In the genomic region with DNA sequence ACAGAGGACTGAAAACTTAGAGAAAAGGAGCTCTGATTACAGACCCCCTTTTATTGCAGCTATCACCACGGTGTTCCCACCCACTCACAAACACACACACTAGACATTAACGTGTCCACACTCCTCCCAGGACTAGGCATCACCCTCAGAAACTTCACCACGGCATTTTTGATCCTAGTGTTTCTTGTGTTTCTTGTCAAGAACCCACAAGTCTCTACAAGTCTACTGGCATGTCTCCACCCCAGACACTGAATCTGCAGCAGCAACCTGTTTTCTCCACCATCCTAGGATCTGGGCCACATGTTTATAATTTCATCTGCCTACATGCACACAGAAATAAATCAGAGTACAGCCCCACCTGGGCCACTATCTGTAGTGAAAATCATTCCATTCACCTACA, we compare ENCODE assay signal across 20 cellular contexts. TPM values are rescaled to one million over a fixed set of nuclear protein-coding genes. Genes with fewer than 3 reads are reported as not detected.
DNase-seq lines count a peak whose midpoint lies in the region; ATAC-seq, FAIRE-seq and TF ChIP-seq lines count a peak whose summit lies in the region.
"Had no signal": no experiment of that assay in that cellular context is flagged by ENCODE, and none has a peak within 500 bp of the region (broad histone marks: within the 10 kb centered on the region; RNA-seq: fewer than 3 reads in every experiment).

No MANE protein-coding gene starts in this region.

- peaks cover 16% of the 10 kb centered on the region for H3K4me1 Mint-ChIP-seq in activated naive CD4-positive, alpha-beta T cell treated with anti-CD3 and anti-CD28 coated beads, Interleukin-2, amount 10 ng/mL, durations not matched to agents 7 days and 5 days
- H3K4me1 Mint-ChIP-seq in nephron, result no peaks in the 10 kb centered on the region

- no peak for ATAC-seq in activated naive CD4-positive, alpha-beta T cell treated with anti-CD3 and anti-CD28 coated beads, Interleukin-2, amount 50 U/mL, for 72 hours
- no peak for ATAC-seq in HG02798 (IDR thresholded peaks at IDR 0.05; ENCODE audit: poor library complexity, unreplicated experiment)
- no peak for ATAC-seq in sciatic nerve

- no peak overlapping the region for H3K4me3 ChIP-seq in bronchial epithelial cell (ENCODE audit: low read depth, low read length)
- no peak overlapping the region for H3K4me3 ChIP-seq in ascending aorta
- H3K4me3 ChIP-seq: Peyer's patch had no signal

- no peaks in the 10 kb centered on the region for H3K9me3 ChIP-seq in ascending aorta

- H3K4me1 ChIP-seq in ascending aorta, result no peaks in the 10 kb centered on the region

- no peak for FAIRE-seq in bronchial epithelial cell (lab: Jason Lieb, UNC)
- FAIRE-seq: GM12891, GM18507 had no signal

- intact Hi-C loops in ascending aorta (cut with DNase I), result no loop called here
- intact Hi-C loops in sciatic nerve (cut with DNase I), result no loop called here

- peaks cover 40% of the 10 kb centered on the region for H3K9me3 Mint-ChIP-seq in activated naive CD4-positive, alpha-beta T cell treated with anti-CD3 and anti-CD28 coated beads, Interleukin-2, amount 10 ng/mL, durations not matched to agents 7 days and 5 days
- H3K9me3 Mint-ChIP-seq in activated naive CD4-positive, alpha-beta T cell treated with anti-CD3 and anti-CD28 coated beads, Interleukin-2, amount 50 U/mL, for 72 hours, result peaks cover 8 to 24% of the 10 kb centered on the region in 2 donors
- peaks cover 38% of the 10 kb centered on the region for H3K9me3 Mint-ChIP-seq in nephron

- no peak for DNase-seq in activated naive CD4-positive, alpha-beta T cell treated with anti-CD3 and anti-CD28 coated beads, Interleukin-2, amount 10 ng/mL, durations not matched to agents 7 days and 5 days
- DNase-seq in activated naive CD4-positive, alpha-beta T cell treated with anti-CD3 and anti-CD28 coated beads, Interleukin-2, amount 50 U/mL, for 72 hours (ENCODE audit: low spot score in 2 of 2), result no peak
- DNase-seq in bronchial epithelial cell (ENCODE audit: low read depth) (peak; percentile 71), ascending aorta (ENCODE audit: low spot score in 2 of 2) (no peak), OCI-M2 (lab: John Stamatoyannopoulos, UW; ENCODE audit: unreplicated experiment) (no peak), sciatic nerve (ENCODE audit: low spot score) (no peak)
- DNase-seq: 8988T, GF-D8, GOT3, Karpas-422, MM.1S, NCI-H1092 treated with DMSO at 0.1 percent for 48 hours, NCI-H2081 treated with DMSO at 0.1 percent for 48 hours, NCI-H510A treated with DMSO at 0.1 percent for 48 hours, Peyer's patch, Right ventricle myocardium superior had no signal

- H3K4me3 Mint-ChIP-seq in activated naive CD4-positive, alpha-beta T cell treated with anti-CD3 and anti-CD28 coated beads, Interleukin-2, amount 10 ng/mL, durations not matched to agents 7 days and 5 days, result no peak overlapping the region
- peak overlapping the region in 2 of 3 experiments; percentile 57 to 59 for H3K4me3 Mint-ChIP-seq in nephron

- CTCF ChIA-PET in activated naive CD4-positive, alpha-beta T cell treated with anti-CD3 and anti-CD28 coated beads, Interleukin-2, amount 10 ng/mL, durations not matched to agents 7 days and 5 days (lab: Charles Lee), result no interaction called here

- H3K27me3 Mint-ChIP-seq in activated naive CD4-positive, alpha-beta T cell treated with anti-CD3 and anti-CD28 coated beads, Interleukin-2, amount 10 ng/mL, durations not matched to agents 7 days and 5 days, result no peaks in the 10 kb centered on the region
- no peaks in the 10 kb centered on the region for H3K27me3 Mint-ChIP-seq in nephron (ENCODE audit: low read depth)

- no peak for TF ChIP-seq CTCF in bronchial epithelial cell (IDR thresholded peaks at IDR 0.05; ENCODE audit: insufficient read depth, low read length, severe bottlenecking)
- TF ChIP-seq CTCF in nephron (IDR thresholded peaks at IDR 0.05; ENCODE audit: unreplicated experiment in 3 of 3), result no peak
- TF ChIP-seq CTCF in ascending aorta (IDR thresholded peaks at IDR 0.05), result no peak

- no peaks in the 10 kb centered on the region for H3K36me3 ChIP-seq in bronchial epithelial cell (ENCODE audit: control insufficient read depth, insufficient read depth, low read length)
- H3K36me3 ChIP-seq in ascending aorta, result peaks cover 11 to 17% of the 10 kb centered on the region in 2 donors
- H3K36me3 ChIP-seq: Peyer's patch had no signal

- peak overlapping the region; percentile 12 for H3K27ac Mint-ChIP-seq in activated naive CD4-positive, alpha-beta T cell treated with anti-CD3 and anti-CD28 coated beads, Interleukin-2, amount 10 ng/mL, durations not matched to agents 7 days and 5 days
- H3K27ac Mint-ChIP-seq in activated naive CD4-positive, alpha-beta T cell treated with anti-CD3 and anti-CD28 coated beads, Interleukin-2, amount 50 U/mL, for 72 hours, result no peak overlapping the region
- no peak overlapping the region for H3K27ac Mint-ChIP-seq in nephron

- no peak overlapping the region for H3K27ac ChIP-seq in ascending aorta
- H3K27ac ChIP-seq: Peyer's patch had no signal

- H3K36me3 Mint-ChIP-seq in activated naive CD4-positive, alpha-beta T cell treated with anti-CD3 and anti-CD28 coated beads, Interleukin-2, amount 10 ng/mL, durations not matched to agents 7 days and 5 days, result peaks cover 67% of the 10 kb centered on the region
- peaks cover 53 to 70% of the 10 kb centered on the region in 2 donors for H3K36me3 Mint-ChIP-seq in activated naive CD4-positive, alpha-beta T cell treated with anti-CD3 and anti-CD28 coated beads, Interleukin-2, amount 50 U/mL, for 72 hours
- H3K36me3 Mint-ChIP-seq in nephron (ENCODE audit: low read depth), result peaks cover 79% of the 10 kb centered on the region

- H3K27me3 ChIP-seq in bronchial epithelial cell (ENCODE audit: control insufficient read depth, insufficient read depth, low read length), result no peaks in the 10 kb centered on the region
- no peaks in the 10 kb centered on the region for H3K27me3 ChIP-seq in ascending aorta
- H3K27me3 ChIP-seq: Peyer's patch had no signal

RNA-seq across cellular contexts. Expression of a gene that starts 4.3 kb away (rescaled TPM):
- 10 to 100 TPM; 11.4 to 13.4 TPM for total RNA-seq in activated naive CD4-positive, alpha-beta T cell treated with anti-CD3 and anti-CD28 coated beads, Interleukin-2, amount 50 U/mL, for 72 hours
- total RNA-seq in bronchial epithelial cell (2.6 and 3.1 TPM in 2 replicates), ascending aorta (1.1 TPM), sciatic nerve (5.1 TPM)
